ENCODE assay signal across 2 cellular contexts in the genomic region with DNA sequence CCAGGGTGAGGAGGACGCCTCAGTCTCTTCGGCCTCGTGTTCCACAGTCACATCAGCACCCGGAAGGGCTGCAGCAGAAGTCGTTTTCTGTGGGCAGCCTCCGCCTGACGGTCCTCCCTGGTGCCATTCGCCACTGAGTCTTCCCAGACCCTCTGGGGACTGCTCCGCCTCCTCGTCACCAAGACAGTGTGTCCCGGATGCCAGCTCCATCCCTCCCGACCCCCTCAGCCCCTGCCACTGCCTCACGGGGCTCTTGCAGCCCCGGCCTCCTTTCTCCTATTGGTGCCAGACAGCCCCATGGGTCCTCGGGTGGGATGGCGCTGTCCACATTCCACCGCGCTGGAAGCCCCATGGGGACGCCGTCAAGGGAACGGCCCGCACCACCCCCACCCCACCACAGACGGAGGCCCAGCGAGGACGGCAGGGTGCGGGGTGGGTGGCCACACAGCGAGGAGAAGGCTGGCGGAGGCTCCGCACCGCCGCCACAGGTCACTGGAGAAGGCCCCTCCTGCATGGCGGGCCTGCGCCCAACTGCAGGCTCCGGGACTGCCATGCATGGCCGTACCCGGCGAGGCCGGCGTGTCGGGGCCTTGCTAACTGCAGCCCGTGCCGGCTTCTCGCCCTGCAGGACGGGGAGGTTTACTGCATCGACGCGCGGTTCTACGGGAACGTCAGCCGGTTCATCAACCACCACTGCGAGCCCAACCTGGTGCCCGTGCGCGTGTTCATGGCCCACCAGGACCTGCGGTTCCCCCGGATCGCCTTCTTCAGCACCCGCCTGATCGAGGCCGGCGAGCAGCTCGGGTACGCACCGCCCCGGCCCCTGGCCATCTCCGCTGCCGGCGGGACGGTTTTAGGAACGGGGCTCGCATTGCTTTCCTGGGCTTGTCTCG.
TF ChIP-seq lines count a peak whose summit lies in the region.

No MANE protein-coding gene starts in this region.

TF ChIP-seq in GM23338, 12 proteins besides CTCF, POLR2A, EP300 and RAD21 (continues in another document):
- TF ChIP-seq EZH2phosphoT487 (IDR thresholded peaks at IDR 0.05; ENCODE audit: unreplicated experiment) (no peak), CREB1 (CRISPR knock-in tag; IDR thresholded peaks at IDR 0.05; ENCODE audit: low read depth) (no peak), JUNB (IDR thresholded peaks at IDR 0.05; ENCODE audit: unreplicated experiment) (no peak), ZNF331 (CRISPR knock-in tag; IDR thresholded peaks at IDR 0.05; ENCODE audit: low read depth) (no peak), NANOG (IDR thresholded peaks at IDR 0.05; ENCODE audit: borderline replicate concordance) (no peak), STAT1 (IDR thresholded peaks at IDR 0.05; ENCODE audit: unreplicated experiment) (no peak), ZNF462 (CRISPR knock-in tag; IDR thresholded peaks at IDR 0.05) (no peak), ZNF114 (CRISPR knock-in tag; IDR thresholded peaks at IDR 0.05) (no peak), POLR2AphosphoS5 (IDR thresholded peaks at IDR 0.05; ENCODE audit: low read depth) (no peak), EZH2 (IDR thresholded peaks at IDR 0.05; ENCODE audit: low read depth, unreplicated experiment) (no peak)
- TF ChIP-seq, protein P1, sequence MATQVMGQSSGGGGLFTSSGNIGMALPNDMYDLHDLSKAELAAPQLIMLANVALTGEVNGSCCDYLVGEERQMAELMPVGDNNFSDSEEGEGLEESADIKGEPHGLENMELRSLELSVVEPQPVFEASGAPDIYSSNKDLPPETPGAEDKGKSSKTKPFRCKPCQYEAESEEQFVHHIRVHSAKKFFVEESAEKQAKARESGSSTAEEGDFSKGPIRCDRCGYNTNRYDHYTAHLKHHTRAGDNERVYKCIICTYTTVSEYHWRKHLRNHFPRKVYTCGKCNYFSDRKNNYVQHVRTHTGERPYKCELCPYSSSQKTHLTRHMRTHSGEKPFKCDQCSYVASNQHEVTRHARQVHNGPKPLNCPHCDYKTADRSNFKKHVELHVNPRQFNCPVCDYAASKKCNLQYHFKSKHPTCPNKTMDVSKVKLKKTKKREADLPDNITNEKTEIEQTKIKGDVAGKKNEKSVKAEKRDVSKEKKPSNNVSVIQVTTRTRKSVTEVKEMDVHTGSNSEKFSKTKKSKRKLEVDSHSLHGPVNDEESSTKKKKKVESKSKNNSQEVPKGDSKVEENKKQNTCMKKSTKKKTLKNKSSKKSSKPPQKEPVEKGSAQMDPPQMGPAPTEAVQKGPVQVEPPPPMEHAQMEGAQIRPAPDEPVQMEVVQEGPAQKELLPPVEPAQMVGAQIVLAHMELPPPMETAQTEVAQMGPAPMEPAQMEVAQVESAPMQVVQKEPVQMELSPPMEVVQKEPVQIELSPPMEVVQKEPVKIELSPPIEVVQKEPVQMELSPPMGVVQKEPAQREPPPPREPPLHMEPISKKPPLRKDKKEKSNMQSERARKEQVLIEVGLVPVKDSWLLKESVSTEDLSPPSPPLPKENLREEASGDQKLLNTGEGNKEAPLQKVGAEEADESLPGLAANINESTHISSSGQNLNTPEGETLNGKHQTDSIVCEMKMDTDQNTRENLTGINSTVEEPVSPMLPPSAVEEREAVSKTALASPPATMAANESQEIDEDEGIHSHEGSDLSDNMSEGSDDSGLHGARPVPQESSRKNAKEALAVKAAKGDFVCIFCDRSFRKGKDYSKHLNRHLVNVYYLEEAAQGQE (IDR thresholded peaks at IDR 0.05; ENCODE audit: unreplicated experiment) = no peak

TF ChIP-seq in H1, 55 proteins besides CTCF, POLR2A, EP300 and RAD21:
- no peak for TF ChIP-seq YY1 (IDR thresholded peaks at IDR 0.05; ENCODE audit: low read depth, low read length)
- no peak for TF ChIP-seq RBBP5 (IDR thresholded peaks at IDR 0.05; ENCODE audit: borderline replicate concordance, low read depth, low read length)
